ENCODE assay signal across 22 cellular contexts in the genomic region with DNA sequence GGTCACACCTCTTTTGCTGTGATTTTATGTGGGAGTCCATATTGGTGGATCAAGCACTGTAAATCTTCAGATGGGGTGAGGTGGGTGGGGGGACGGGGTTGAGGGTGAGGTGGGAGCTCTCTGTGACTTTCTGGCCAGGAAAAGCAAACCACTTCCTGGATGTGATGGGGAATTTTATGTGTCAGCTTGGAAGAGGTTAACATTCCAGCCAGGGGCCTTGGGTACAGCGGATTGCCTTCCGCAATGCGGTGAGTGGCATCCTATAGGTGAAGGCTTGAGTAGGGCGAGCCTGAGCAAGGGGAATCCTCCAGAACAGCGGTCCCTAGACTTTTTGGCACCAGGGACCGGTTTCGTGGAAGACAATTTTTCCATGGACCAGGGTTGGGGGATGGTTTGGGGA. TPM values are rescaled to one million over a fixed set of nuclear protein-coding genes. Genes with fewer than 3 reads are reported as not detected.
DNase-seq lines count a peak whose midpoint lies in the region; ATAC-seq and TF ChIP-seq lines count a peak whose summit lies in the region.
"Had no signal": no experiment of that assay in that cellular context is flagged by ENCODE, and none has a peak within 500 bp of the region (broad histone marks: within the 10 kb centered on the region; RNA-seq: fewer than 3 reads in every experiment).

No MANE protein-coding gene starts in this region.

- no TSS peak for BruUV-seq in IMR-90 (replicated peaks; lab: Mats Ljungman, UMichigan)

- H3K27me3 ChIP-seq in IMR-90 (ENCODE audit: control insufficient read depth, insufficient read depth, low read length) (peaks cover 17% of the 10 kb centered on the region), smooth muscle cell (ENCODE audit: low read depth) (no peaks in the 10 kb centered on the region)
- H3K27me3 ChIP-seq: BLaER1 treated with 17β-estradiol and CSF1 and Interleukin-3, amounts not matched to agents 10 nM and 100 nM; Peyer's patch had no signal

- no peak overlapping the region; a peak in 1 of 4 replicates for H4K8ac ChIP-seq in IMR-90 (ENCODE audit: low read depth in 2 of 2, low read length in 2 of 2)

- H3K4me3 ChIP-seq in IMR-90 (ENCODE audit: insufficient read depth, low read depth, low read length) = no peak overlapping the region
- H3K4me3 ChIP-seq in smooth muscle cell = no peak overlapping the region
- H3K4me3 ChIP-seq: BLaER1 treated with 17β-estradiol and CSF1 and Interleukin-3, amounts not matched to agents 10 nM and 100 nM; GM23338; HAP-1; Peyer's patch had no signal

- peak overlapping the region; percentile 78 for H2BK120ac ChIP-seq in IMR-90 (ENCODE audit: low read depth, low read length)

- H3K14ac ChIP-seq in IMR-90 (replicated peaks; ENCODE audit: low read depth, low read length) = peak overlapping the region; percentile 83

- H3K4ac ChIP-seq in IMR-90 (ENCODE audit: low read depth, low read length) = peak overlapping the region; percentile 55

- peak overlapping the region; percentile 80 for H2AK5ac ChIP-seq in IMR-90 (ENCODE audit: low read depth, low read length)

- H4K5ac ChIP-seq in IMR-90 (ENCODE audit: low read depth, low read length) = no peak overlapping the region

- no peaks in the 10 kb centered on the region for H3K36me3 ChIP-seq in IMR-90 (ENCODE audit: control insufficient read depth, insufficient read depth, low read length)
- no peaks in the 10 kb centered on the region for H3K36me3 ChIP-seq in smooth muscle cell (ENCODE audit: low read depth)
- H3K36me3 ChIP-seq: BLaER1 treated with 17β-estradiol and CSF1 and Interleukin-3, amounts not matched to agents 10 nM and 100 nM; HAP-1; Peyer's patch had no signal

- H3K27ac ChIP-seq in IMR-90 (ENCODE audit: insufficient read depth, low read length) (no peak overlapping the region), smooth muscle cell (ENCODE audit: low read depth) (peak overlapping the region; percentile 95)
- H3K27ac ChIP-seq: BLaER1 treated with 17β-estradiol and CSF1 and Interleukin-3, amounts not matched to agents 10 nM and 100 nM; Peyer's patch had no signal

- H3K23ac ChIP-seq in IMR-90 (ENCODE audit: low read depth, low read length) = peak overlapping the region; percentile 48; the same call in 1 of the 2 replicates

- ATAC-seq in IMR-90 (ENCODE audit: low read depth) (no peak), GM18861 (IDR thresholded peaks at IDR 0.05; ENCODE audit: unreplicated experiment) (no peak), HG03135 (IDR thresholded peaks at IDR 0.05; ENCODE audit: unreplicated experiment) (no peak)
- ATAC-seq: GM23338 had no signal

- in situ Hi-C loops in IMR-90 (cut with MboI; ENCODE audit: low sequenced_read_pairs) = no loop called here

- H2BK20ac ChIP-seq in IMR-90 (ENCODE audit: low read depth, low read length) = peak overlapping the region; percentile 72; the same call in 1 of the 2 replicates

- 0 out of 3 replicates have a peak overlapping the region, but pooled peaks have one; percentile 16 for H2BK15ac ChIP-seq in IMR-90 (ENCODE audit: low read depth, low read length)

- peak overlapping the region; percentile 25; the same call in 1 of the 2 replicates for H4K91ac ChIP-seq in IMR-90 (ENCODE audit: insufficient read depth, low read depth, low read length)

- peaks cover 3% of the 10 kb centered on the region; the same call in 1 of the 2 replicates for H3K9me1 ChIP-seq in IMR-90 (ENCODE audit: insufficient read depth, low read length)

- dilution Hi-C loops in IMR-90 (cut with HindIII; ENCODE audit: low sequenced_read_pairs, unreplicated experiment) = no loop called here

- H4K20me1 ChIP-seq in IMR-90 (ENCODE audit: insufficient read depth, low read length) (no peaks in the 10 kb centered on the region), smooth muscle cell (ENCODE audit: low read depth) (no peaks in the 10 kb centered on the region)
- H4K20me1 ChIP-seq: BLaER1 treated with 17β-estradiol and CSF1 and Interleukin-3, amounts not matched to agents 10 nM and 100 nM had no signal

- no peaks in the 10 kb centered on the region for H3K79me2 ChIP-seq in smooth muscle cell (ENCODE audit: low read depth)

- TF ChIP-seq POLR2A in IMR-90 (IDR thresholded peaks at IDR 0.05; ENCODE audit: low read depth, low read length) = no peak

- POLR2A ChIA-PET in IMR-90 (lab: Charles Lee; ENCODE audit: unreplicated experiment) = no interaction called here

- H3K4me2 ChIP-seq in IMR-90 (ENCODE audit: low read depth, low read length) (no peak overlapping the region), smooth muscle cell (peak overlapping the region; percentile 36)
- H3K4me2 ChIP-seq: GM23338 had no signal

- intact Hi-C loops in IMR-90 (cut with micrococcal nuclease) = no loop called here

- H3K4me1 ChIP-seq in IMR-90 (ENCODE audit: control insufficient read depth, insufficient read depth, low read length) = peaks cover 6% of the 10 kb centered on the region
- H3K4me1 ChIP-seq in smooth muscle cell (ENCODE audit: low read depth) = peaks cover 18% of the 10 kb centered on the region
- H3K4me1 ChIP-seq: Caco-2, Peyer's patch had no signal

- no peak for TF ChIP-seq RAD21 in IMR-90 (IDR thresholded peaks at IDR 0.05; ENCODE audit: low read length)

- no peak overlapping the region for H3K9ac ChIP-seq in IMR-90 (ENCODE audit: low read depth, low read length)
- H3K9ac ChIP-seq in smooth muscle cell (ENCODE audit: low read depth) = peak overlapping the region; percentile 35
- H3K9ac ChIP-seq: BLaER1 treated with 17β-estradiol and CSF1 and Interleukin-3, amounts not matched to agents 10 nM and 100 nM had no signal

- WGBS in IMR-90 (ENCODE audit: extremely low coverage in 2 of 2, insufficient read length in 1 of 2), 2 experiments = 100% methylated on average over 3 of the region's 8 CpGs; no CpG with 5 or more reads in 1 of the 2 experiments
- WGBS in smooth muscle cell (ENCODE audit: low lambda C conversion rate) = 97% methylated on average over 7 of the region's 8 CpGs

- H2AFZ ChIP-seq in IMR-90 (replicated peaks; ENCODE audit: low read length, poor library complexity) (no peak overlapping the region), smooth muscle cell (ENCODE audit: low read depth) (no peak overlapping the region)
- H2AFZ ChIP-seq: GM23338 had no signal

- DNase-seq in EH (ENCODE audit: low read depth) (peak; percentile 19), IMR-90 (no peak), islet precursor cell (peak; percentile 20), smooth muscle cell (lab: John Stamatoyannopoulos, UW; ENCODE audit: unreplicated experiment) (no peak)
- DNase-seq in activated CD4-positive, CD25-positive, alpha-beta regulatory T cell treated with anti-CD3 and anti-CD28 coated beads, Interleukin-2, amount 50 U/mL, for 72 hours = no peak
- DNase-seq: Caco-2; CD4-positive, alpha-beta memory T cell; DMS 273 treated with DMSO at 0.1 percent for 48 hours; DMS79 treated with DMSO at 0.1 percent for 48 hours; GDM1; Karpas-422; NCI-H1694 treated with DMSO at 0.1 percent for 48 hours; NCI-H446; NCI-H526 had no signal

- CTCF ChIA-PET in IMR-90 (lab: Yijun Ruan, JAX) = interaction anchor here (0.5 kb wide), 1 partner anchor 885 kb away, joined by 3 read pairs; no protein-coding TSS in a partner anchor

- peaks cover 13% of the 10 kb centered on the region for H3F3A ChIP-seq in smooth muscle cell (ENCODE audit: low read depth)

- no peak overlapping the region for H3K56ac ChIP-seq in IMR-90 (ENCODE audit: extremely low read depth, insufficient read depth, low read length)

- H2AK9ac ChIP-seq in IMR-90 (replicated peaks; ENCODE audit: low read depth, low read length, poor library complexity) = no peak overlapping the region

- H2BK5ac ChIP-seq in IMR-90 (ENCODE audit: low read depth, low read length, poor library complexity, severe bottlenecking) = no peak overlapping the region

- H3K18ac ChIP-seq in IMR-90 (ENCODE audit: low read depth, low read length) = peak overlapping the region; percentile 64; the same call in 1 of the 2 replicates

- H3K79me1 ChIP-seq in IMR-90 (ENCODE audit: low read depth in 1 of 2, low read length in 2 of 2) = no peaks in the 10 kb centered on the region

- H3K9me3 ChIP-seq in IMR-90 (ENCODE audit: control insufficient read depth, insufficient read depth, low read length) (no peaks in the 10 kb centered on the region), smooth muscle cell (replicated peaks; ENCODE audit: low read depth) (no peaks in the 10 kb centered on the region)
- H3K9me3 ChIP-seq: BLaER1 treated with 17β-estradiol and CSF1 and Interleukin-3, amounts not matched to agents 10 nM and 100 nM; Caco-2; HAP-1; Peyer's patch had no signal

- TF ChIP-seq CTCF in IMR-90 (conservative IDR thresholded peaks at IDR 0.05; ENCODE audit: low read depth, low read length) = no peak
- TF ChIP-seq CTCF in smooth muscle cell (IDR thresholded peaks at IDR 0.05; ENCODE audit: borderline replicate concordance, insufficient read depth, poor library complexity, severe bottlenecking) = no peak

TF ChIP-seq in IMR-90, 13 proteins besides CTCF, POLR2A, EP300 and RAD21 (continues in another document):
- no peak for TF ChIP-seq MAZ (IDR thresholded peaks at IDR 0.05; ENCODE audit: borderline replicate concordance, low read depth, low read length)
- no peak for TF ChIP-seq MAFK (IDR thresholded peaks at IDR 0.05; ENCODE audit: low read depth, low read length)
- TF ChIP-seq BHLHE40 (IDR thresholded peaks at IDR 0.05; ENCODE audit: low read depth, low read length) = no peak
- no peak for TF ChIP-seq SMC3 (IDR thresholded peaks at IDR 0.05; ENCODE audit: low read depth, low read length)
- TF ChIP-seq FOS (IDR thresholded peaks at IDR 0.05; ENCODE audit: low read depth, low read length) = no peak
- no peak for TF ChIP-seq CEBPB (IDR thresholded peaks at IDR 0.05; ENCODE audit: low read depth, low read length)
- no peak for TF ChIP-seq ELK1 (IDR thresholded peaks at IDR 0.05; ENCODE audit: borderline replicate concordance, low read depth, low read length)
- no peak for TF ChIP-seq RFX5 (IDR thresholded peaks at IDR 0.05; ENCODE audit: low read depth, low read length)

RNA-seq across cellular contexts. Expression of gene DLK1, which starts 36.2 kb away (rescaled TPM):
- total RNA-seq in IMR-90 (2012; rRNA removed) (under 0.01 TPM in 1 of 2 replicates, not detected in the other), smooth muscle cell (3,515 and 3,549 TPM in 2 replicates)
- polyA plus RNA-seq in IMR-90 (2012; rRNA removed) (0.07 TPM in 1 of 2 replicates, not detected in the other), smooth muscle cell (10,448 and 15,731 TPM in 2 replicates)
- 0.03 and 0.28 TPM in 2 replicates for polyA plus RNA-seq in IMR-90 (2012; cell fraction: cytosol; rRNA removed)
- 0.09 TPM in 1 of 2 replicates, not detected in the other for polyA plus RNA-seq in IMR-90 (2012; cell fraction: nucleus; rRNA removed; ENCODE audit: low replicate concordance)
- total RNA-seq: Caco-2; CD4-positive, alpha-beta memory T cell; MCF 10A; OCI-LY7; Peyer's patch had no signal
- polyA plus RNA-seq: CD4-positive, alpha-beta memory T cell had no signal

Comparison
In these comparisons a context has a peak if more than half of its experiments do, and no peak if none do; other contexts are left out.
1. DNase-seq: peak in EH (single experiment) and islet precursor cell (single experiment); none in IMR-90 (single experiment), smooth muscle cell (single experiment) and activated CD4-positive, CD25-positive, alpha-beta regulatory T cell treated with anti-CD3 and anti-CD28 coated beads, Interleukin-2, amount 50 U/mL, for 72 hours (single experiment).
2. RNA of gene DLK1, which starts 36.2 kb away (total RNA-seq): 3,515 to 3,549 TPM in smooth muscle cell; under 0.01 TPM in IMR-90; every median in the first group is over 1,000 times any median in the second.